Comparison of ENCODE assay signal across 14 cellular contexts in the genomic region with DNA sequence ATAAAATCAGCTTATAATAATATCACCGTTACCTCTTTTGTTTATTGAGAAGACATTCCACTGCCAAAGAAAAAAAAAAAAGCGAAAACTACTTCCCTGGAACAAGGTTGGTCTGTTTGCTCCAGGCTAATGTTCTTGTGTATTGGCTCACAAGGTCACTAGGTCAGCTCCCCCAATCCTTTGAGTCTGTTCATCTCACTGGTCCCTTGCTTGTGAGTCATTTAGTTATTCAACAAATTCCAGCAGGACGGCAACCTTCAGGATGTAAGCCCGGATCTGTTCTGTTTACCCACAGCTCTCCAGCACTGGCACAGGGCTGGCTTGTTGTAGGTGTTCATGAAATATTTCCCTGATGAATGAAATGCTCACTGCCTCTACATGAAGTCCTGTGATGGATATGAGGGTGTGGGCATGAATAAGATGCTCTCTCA. TPM values are rescaled to one million over a fixed set of nuclear protein-coding genes. Genes with fewer than 3 reads are reported as not detected.
DNase-seq lines count a peak whose midpoint lies in the region; ATAC-seq, FAIRE-seq and TF ChIP-seq lines count a peak whose summit lies in the region.
"Had no signal": no experiment of that assay in that cellular context is flagged by ENCODE, and none has a peak within 500 bp of the region (broad histone marks: within the 10 kb centered on the region; RNA-seq: fewer than 3 reads in every experiment).

No MANE protein-coding gene starts in this region.

- no peaks in the 10 kb centered on the region for H4K20me1 ChIP-seq in mammary epithelial cell (ENCODE audit: insufficient read depth, low read length)
- no peaks in the 10 kb centered on the region for H4K20me1 ChIP-seq in HepG2 (ENCODE audit: insufficient read depth, low read length)

- CTCF ChIA-PET in mammary epithelial cell (lab: Charles Lee; ENCODE audit: low non-redundant PET) = no interaction called here
- CTCF ChIA-PET in HepG2 (lab: Yijun Ruan, JAX; ENCODE audit: low intra/inter-chr PET ratio, low total read pairs) = no interaction called here
- CTCF ChIA-PET in activated CD8-positive, alpha-beta memory T cell treated with anti-CD3 and anti-CD28 coated beads, Interleukin-2, amount 10 ng/mL, durations not matched to agents 7 days and 5 days (lab: Charles Lee) = no interaction called here

- H3K4me1 ChIP-seq in mammary epithelial cell (ENCODE audit: insufficient read depth, low read length) (peaks cover 33% of the 10 kb centered on the region), HepG2 (ENCODE audit: insufficient read depth, low read length) (peaks cover 73% of the 10 kb centered on the region)

- H3K4me2 ChIP-seq in mammary epithelial cell (ENCODE audit: insufficient read depth, low read depth, low read length) = peak overlapping the region; percentile 47
- H3K4me2 ChIP-seq in HepG2 (ENCODE audit: low read depth, low read length) = peak overlapping the region; percentile 47; the same call in 1 of the 2 replicates

- BruUV-seq in mammary epithelial cell (replicated peaks; lab: Mats Ljungman, UMichigan) (no TSS peak), HepG2 (replicated peaks; lab: Mats Ljungman, UMichigan) (no TSS peak)

- in situ Hi-C loops in mammary epithelial cell (cut with MboI; ENCODE audit: low sequenced_read_pairs in 2 of 2) = no loop called here
- in situ Hi-C loops in HepG2 (cut with HindIII; ENCODE audit: extremely low pct_ligation_motif_present, low pct_unique_long_range_greater_than_20kb) = no loop called here

- intact Hi-C loops in mammary epithelial cell (cut with micrococcal nuclease) = no loop called here
- intact Hi-C loops in HepG2 (cut with micrococcal nuclease; ENCODE audit: unreplicated experiment) = loop anchor here (1.0 kb wide), 1 partner anchor 20 kb away; no protein-coding TSS in a partner anchor

- H3K27ac Mint-ChIP-seq in stimulated activated effector memory CD8-positive, alpha-beta T cell treated with anti-CD3 and anti-CD28 coated beads, Interleukin-12 subunit alpha, Interleukin-12 subunit beta, amount 100 ng/mL, for 72 hours = no peak overlapping the region
- no peak overlapping the region for H3K27ac Mint-ChIP-seq in activated CD8-positive, alpha-beta memory T cell treated with anti-CD3 and anti-CD28 coated beads, Interleukin-2, amount 10 ng/mL, durations not matched to agents 7 days and 5 days
- H3K27ac Mint-ChIP-seq: activated naive CD8-positive, alpha-beta T cell treated with anti-CD3 and anti-CD28 coated beads, Interleukin-2, amount 50 U/mL, for 24 hours had no signal

- 8% methylated on average over 4 of the region's 4 CpGs for WGBS in mammary epithelial cell (ENCODE audit: low coverage, missing lambda C conversion rate)
- WGBS in HepG2 (ENCODE audit: low lambda C conversion rate) = 0% methylated on average over 4 of the region's 4 CpGs

- ATAC-seq in HepG2 = peak; percentile 95
- ATAC-seq in GM19452 (IDR thresholded peaks at IDR 0.05; ENCODE audit: unreplicated experiment) = no peak
- ATAC-seq in stimulated activated effector memory CD8-positive, alpha-beta T cell treated with anti-CD3 and anti-CD28 coated beads, Interleukin-12 subunit alpha, Interleukin-12 subunit beta, amount 100 ng/mL, for 72 hours = no peak
- no peak for ATAC-seq in activated CD8-positive, alpha-beta memory T cell treated with anti-CD3 and anti-CD28 coated beads, Interleukin-2, amount 10 ng/mL, durations not matched to agents 7 days and 5 days
- ATAC-seq: activated naive CD8-positive, alpha-beta T cell treated with anti-CD3 and anti-CD28 coated beads, Interleukin-2, amount 50 U/mL, for 24 hours had no signal

- no peaks in the 10 kb centered on the region for H3K36me3 Mint-ChIP-seq in stimulated activated effector memory CD8-positive, alpha-beta T cell treated with anti-CD3 and anti-CD28 coated beads, Interleukin-12 subunit alpha, Interleukin-12 subunit beta, amount 100 ng/mL, for 72 hours
- H3K36me3 Mint-ChIP-seq in activated CD8-positive, alpha-beta memory T cell treated with anti-CD3 and anti-CD28 coated beads, Interleukin-2, amount 10 ng/mL, durations not matched to agents 7 days and 5 days = no peaks in the 10 kb centered on the region

- peaks cover 73% of the 10 kb centered on the region for H3K27me3 Mint-ChIP-seq in activated CD8-positive, alpha-beta memory T cell treated with anti-CD3 and anti-CD28 coated beads, Interleukin-2, amount 10 ng/mL, durations not matched to agents 7 days and 5 days

- POLR2A ChIA-PET in HepG2 (lab: Yijun Ruan, JAX) = interaction anchor here (0.8 to 0.9 kb wide), 4 partner anchors 10 to 170 kb away, joined by 3 to 5 read pairs (median 3); partner anchors contain the start of gene SNHG17

- H3K4me3 Mint-ChIP-seq in stimulated activated effector memory CD8-positive, alpha-beta T cell treated with anti-CD3 and anti-CD28 coated beads, Interleukin-12 subunit alpha, Interleukin-12 subunit beta, amount 100 ng/mL, for 72 hours = no peak overlapping the region
- no peak overlapping the region for H3K4me3 Mint-ChIP-seq in activated CD8-positive, alpha-beta memory T cell treated with anti-CD3 and anti-CD28 coated beads, Interleukin-2, amount 10 ng/mL, durations not matched to agents 7 days and 5 days
- H3K4me3 Mint-ChIP-seq: activated naive CD8-positive, alpha-beta T cell treated with anti-CD3 and anti-CD28 coated beads, Interleukin-2, amount 50 U/mL, for 24 hours had no signal

- dilution Hi-C loops in mammary epithelial cell (cut with HindIII; ENCODE audit: low sequenced_read_pairs) = no loop called here

- H3K9ac ChIP-seq in mammary epithelial cell (ENCODE audit: insufficient read depth, low read length) = no peak overlapping the region
- no peak overlapping the region for H3K9ac ChIP-seq in HepG2 (ENCODE audit: insufficient read depth, low read depth, low read length)

- peaks cover 7% of the 10 kb centered on the region for H3K4me1 Mint-ChIP-seq in stimulated activated effector memory CD8-positive, alpha-beta T cell treated with anti-CD3 and anti-CD28 coated beads, Interleukin-12 subunit alpha, Interleukin-12 subunit beta, amount 100 ng/mL, for 72 hours
- H3K4me1 Mint-ChIP-seq in activated CD8-positive, alpha-beta memory T cell treated with anti-CD3 and anti-CD28 coated beads, Interleukin-2, amount 10 ng/mL, durations not matched to agents 7 days and 5 days = peaks cover 8% of the 10 kb centered on the region

- H3K27ac ChIP-seq in C4-2B = peak overlapping the region; percentile 94; the same call in 1 of the 2 replicates
- no peak overlapping the region for H3K27ac ChIP-seq in mammary epithelial cell (ENCODE audit: insufficient read depth, low read depth, low read length)
- peak overlapping the region; percentile 13 for H3K27ac ChIP-seq in HepG2 (ENCODE audit: extremely low read length, insufficient read depth, low read length)
- H3K27ac ChIP-seq: transverse colon had no signal

- H3K4me3 ChIP-seq in LNCaP clone FGC (ENCODE audit: low read depth, low read length) = no peak overlapping the region
- no peak overlapping the region for H3K4me3 ChIP-seq in mammary epithelial cell (replicated peaks in 1 of 3; ENCODE audit: insufficient read depth in 1 of 3, low read depth in 2 of 3, low read length in 3 of 3)
- H3K4me3 ChIP-seq in HepG2 (replicated peaks in 1 of 3; ENCODE audit: insufficient read depth in 1 of 3, low read depth in 2 of 3, low read length in 3 of 3) = no peak overlapping the region; a peak in 1 of 6 replicates
- H3K4me3 ChIP-seq: transverse colon had no signal

- no peaks in the 10 kb centered on the region for H3K36me3 ChIP-seq in mammary epithelial cell (ENCODE audit: insufficient read depth, low read length)
- H3K36me3 ChIP-seq in HepG2 (replicated peaks in 1 of 2; ENCODE audit: control insufficient read depth in 1 of 2, insufficient read depth in 2 of 2, low read length in 2 of 2) = no peaks in the 10 kb centered on the region
- H3K36me3 ChIP-seq: transverse colon had no signal

- H3K27me3 ChIP-seq in mammary epithelial cell (ENCODE audit: insufficient read depth, low read length) = no peaks in the 10 kb centered on the region
- H3K27me3 ChIP-seq in HepG2 (ENCODE audit: control insufficient read depth in 1 of 2, insufficient read depth in 2 of 2, low read length in 2 of 2) = peaks cover 4 to 51% of the 10 kb centered on the region in 2 experiments; a peak in 4 of 5 replicates

- no peak for TF ChIP-seq RAD21 in HepG2 (CRISPR knock-in tag; IDR thresholded peaks at IDR 0.05)

- H3K9me3 Mint-ChIP-seq in stimulated activated effector memory CD8-positive, alpha-beta T cell treated with anti-CD3 and anti-CD28 coated beads, Interleukin-12 subunit alpha, Interleukin-12 subunit beta, amount 100 ng/mL, for 72 hours = no peaks in the 10 kb centered on the region
- H3K9me3 Mint-ChIP-seq in activated CD8-positive, alpha-beta memory T cell treated with anti-CD3 and anti-CD28 coated beads, Interleukin-2, amount 10 ng/mL, durations not matched to agents 7 days and 5 days (ENCODE audit: low read depth) = no peaks in the 10 kb centered on the region
- H3K9me3 Mint-ChIP-seq: activated naive CD8-positive, alpha-beta T cell treated with anti-CD3 and anti-CD28 coated beads, Interleukin-2, amount 50 U/mL, for 24 hours had no signal

- no peaks in the 10 kb centered on the region for H3K79me2 ChIP-seq in mammary epithelial cell (ENCODE audit: insufficient read depth, low read length)
- no peaks in the 10 kb centered on the region for H3K79me2 ChIP-seq in HepG2 (ENCODE audit: insufficient read depth, low read length)

- H2AFZ ChIP-seq in mammary epithelial cell (ENCODE audit: low read depth, low read length) = no peak overlapping the region
- H2AFZ ChIP-seq in HepG2 (ENCODE audit: low read length) = no peak overlapping the region

- no peak for TF ChIP-seq CTCF in C4-2B (conservative IDR thresholded peaks at IDR 0.05)
- TF ChIP-seq CTCF in LNCaP clone FGC (IDR thresholded peaks at IDR 0.05; ENCODE audit: control insufficient read depth, extremely low read depth, insufficient read depth) = no peak
- TF ChIP-seq CTCF in mammary epithelial cell (conservative IDR thresholded peaks at IDR 0.05 in 1 of 2, IDR thresholded peaks at IDR 0.05 in 1 of 2; ENCODE audit: extremely low read depth in 1 of 2, insufficient read depth in 1 of 2, low read depth in 1 of 2, low read length in 2 of 2) = no peak
- TF ChIP-seq CTCF in HepG2 (CRISPR knock-in tag; IDR thresholded peaks at IDR 0.05) = peak; percentile 27

- DNase-seq in LNCaP clone FGC (ENCODE audit: low read depth) (peak; percentile 100), mammary epithelial cell (peak; percentile 93), HepG2 (ENCODE audit: low spot score) (peak; percentile 100)
- DNase-seq in activated CD4-positive, alpha-beta T cell treated with anti-CD3 and anti-CD28 coated beads for 1 hour = no peak
- no peak for DNase-seq in stimulated activated effector memory CD8-positive, alpha-beta T cell treated with anti-CD3 and anti-CD28 coated beads, Interleukin-12 subunit alpha, Interleukin-12 subunit beta, amount 100 ng/mL, for 72 hours (ENCODE audit: low spot score in 2 of 2)
- no peak for DNase-seq in activated CD8-positive, alpha-beta memory T cell treated with anti-CD3 and anti-CD28 coated beads, Interleukin-2, amount 10 ng/mL, durations not matched to agents 7 days and 5 days
- DNase-seq: activated naive CD8-positive, alpha-beta T cell treated with anti-CD3 and anti-CD28 coated beads, Interleukin-2, amount 50 U/mL, for 24 hours; effector CD4-positive, alpha-beta T cell; NCI-H1105; transverse colon had no signal

- no peak for TF ChIP-seq POLR2A in HepG2 (IDR thresholded peaks at IDR 0.05; ENCODE audit: insufficient read depth in 1 of 2, low read depth in 2 of 2, low read length in 2 of 2)

- FAIRE-seq in HepG2 (lab: Jason Lieb, UNC) = peak; percentile 96

- H3K9me3 ChIP-seq in mammary epithelial cell (replicated peaks; ENCODE audit: insufficient read depth, low read length) (no peaks in the 10 kb centered on the region), HepG2 (ENCODE audit: low read length) (no peaks in the 10 kb centered on the region)
- H3K9me3 ChIP-seq: transverse colon had no signal

- TF ChIP-seq EP300 in HepG2 (IDR thresholded peaks at IDR 0.05; ENCODE audit: low read depth in 2 of 2, low read length in 2 of 2) = peak; percentile 59 to 95; a peak in 2 of 4 replicates
- TF ChIP-seq EP300 in HepG2 (CRISPR knock-in tag; IDR thresholded peaks at IDR 0.05; ENCODE audit: borderline replicate concordance) = peak; percentile 98

RNA-seq across cellular contexts. Expression of gene ARHGAP40, which starts 3.3 kb away (rescaled TPM):
- 1 to 10 TPM; 1.7 to 1.8 TPM for total RNA-seq in mammary epithelial cell
- 2.9 TPM for polyA plus RNA-seq in mammary epithelial cell
- polyA minus RNA-seq in mammary epithelial cell = not detected
- total RNA-seq in HepG2 (2016; rRNA removed; fragmentation: Illumina TruSeq; extraction: Trizol) = 0.44 and 0.75 TPM in 2 replicates
- total RNA-seq in HepG2 (2016; cell fraction: cytosol; rRNA removed; fragmentation: Illumina TruSeq; extraction: Trizol; ENCODE audit: low read depth) = 0.09 and 0.30 TPM in 2 replicates
- 0.34 and 0.84 TPM in 2 replicates for total RNA-seq in HepG2 (2016; cell fraction: insoluble cytoplasmic fraction; rRNA removed; fragmentation: Illumina TruSeq; extraction: Trizol)
- 0.10 and 0.43 TPM in 2 replicates for total RNA-seq in HepG2 (2016; cell fraction: membrane; rRNA removed; fragmentation: Illumina TruSeq; extraction: Trizol)
- 0.31 and 0.90 TPM in 2 replicates for total RNA-seq in HepG2 (2016; cell fraction: nucleus; rRNA removed; fragmentation: Illumina TruSeq; extraction: Trizol)
- polyA plus RNA-seq in HepG2 (2011; rRNA removed) = 2.1 and 2.7 TPM in 2 replicates
- 0.72 and 0.86 TPM in 2 replicates for polyA plus RNA-seq in HepG2 (2011; cell fraction: cytosol; rRNA removed)
- polyA plus RNA-seq in HepG2 (2011; cell fraction: nucleus; rRNA removed) = 15.4 and 16.6 TPM in 2 replicates
- 0.47 and 0.86 TPM in 2 replicates for polyA plus RNA-seq in HepG2 (2012)
- 0.06 and 0.20 TPM in 2 replicates for polyA plus RNA-seq in HepG2 (2016; cell fraction: cytosol; fragmentation: Illumina TruSeq; extraction: Trizol; ENCODE audit: low read depth)
- 0.21 and 0.39 TPM in 2 replicates for polyA plus RNA-seq in HepG2 (2016; cell fraction: insoluble cytoplasmic fraction; fragmentation: Illumina TruSeq; extraction: Trizol; ENCODE audit: low read depth)
- polyA plus RNA-seq in HepG2 (2016; cell fraction: membrane; fragmentation: Illumina TruSeq; extraction: Trizol; ENCODE audit: low read depth) = 0.19 and 0.26 TPM in 2 replicates
- 1.5 and 2.2 TPM in 2 replicates for polyA plus RNA-seq in HepG2 (2016; cell fraction: nucleus; fragmentation: Illumina TruSeq; extraction: Trizol; ENCODE audit: insufficient read depth, low read depth)
- polyA minus RNA-seq in HepG2 (2011; rRNA and poly(A)+ RNA removed; ENCODE audit: low replicate concordance) = 1.7 TPM in 1 of 2 replicates, not detected in the other
- polyA minus RNA-seq in HepG2 (2011; cell fraction: cytosol; rRNA and poly(A)+ RNA removed) = 0.20 TPM in 1 of 2 replicates, not detected in the other
- 2.7 and 2.9 TPM in 2 replicates for polyA minus RNA-seq in HepG2 (2011; cell fraction: nucleus; rRNA and poly(A)+ RNA removed)
- total RNA-seq in activated CD8-positive, alpha-beta memory T cell treated with anti-CD3 and anti-CD28 coated beads, Interleukin-2, amount 10 ng/mL, durations not matched to agents 7 days and 5 days = not detected
- total RNA-seq: myocyte; T-helper 2 cell treated with Interferon-gamma antibody and Interleukin-4, amounts not matched to agents 100 ng/mL and 5 ng/mL, for 36 hours; transverse colon had no signal

RNA-seq across cellular contexts. Expression of gene ADIG, which starts 23.9 kb away (rescaled TPM):
- total RNA-seq in mammary epithelial cell = not detected
- not detected for polyA plus RNA-seq in mammary epithelial cell
- not detected for polyA minus RNA-seq in mammary epithelial cell
- 0.15 and 0.28 TPM in 2 replicates for total RNA-seq in HepG2 (2016; rRNA removed; fragmentation: Illumina TruSeq; extraction: Trizol)
- not detected in 2 replicates for total RNA-seq in HepG2 (2016; cell fraction: cytosol; rRNA removed; fragmentation: Illumina TruSeq; extraction: Trizol; ENCODE audit: low read depth)
- total RNA-seq in HepG2 (2016; cell fraction: insoluble cytoplasmic fraction; rRNA removed; fragmentation: Illumina TruSeq; extraction: Trizol) = not detected in 2 replicates
- not detected in 2 replicates for total RNA-seq in HepG2 (2016; cell fraction: membrane; rRNA removed; fragmentation: Illumina TruSeq; extraction: Trizol)
- not detected in 2 replicates for total RNA-seq in HepG2 (2016; cell fraction: nucleus; rRNA removed; fragmentation: Illumina TruSeq; extraction: Trizol)
- polyA plus RNA-seq in HepG2 (2011; rRNA removed) = 0.10 TPM in 1 of 2 replicates, not detected in the other
- polyA plus RNA-seq in HepG2 (2011; cell fraction: cytosol; rRNA removed) = not detected in 2 replicates
- not detected in 2 replicates for polyA plus RNA-seq in HepG2 (2011; cell fraction: nucleus; rRNA removed)
- polyA plus RNA-seq in HepG2 (2012) = not detected in 2 replicates
- not detected in 2 replicates for polyA plus RNA-seq in HepG2 (2016; cell fraction: cytosol; fragmentation: Illumina TruSeq; extraction: Trizol; ENCODE audit: low read depth)
- polyA plus RNA-seq in HepG2 (2016; cell fraction: insoluble cytoplasmic fraction; fragmentation: Illumina TruSeq; extraction: Trizol; ENCODE audit: low read depth) = not detected in 2 replicates
- polyA plus RNA-seq in HepG2 (2016; cell fraction: membrane; fragmentation: Illumina TruSeq; extraction: Trizol; ENCODE audit: low read depth) = not detected in 2 replicates
- polyA plus RNA-seq in HepG2 (2016; cell fraction: nucleus; fragmentation: Illumina TruSeq; extraction: Trizol; ENCODE audit: insufficient read depth, low read depth) = not detected in 2 replicates
- polyA minus RNA-seq in HepG2 (2011; rRNA and poly(A)+ RNA removed; ENCODE audit: low replicate concordance) = not detected in 2 replicates
- polyA minus RNA-seq in HepG2 (2011; cell fraction: cytosol; rRNA and poly(A)+ RNA removed) = not detected in 2 replicates
- not detected in 2 replicates for polyA minus RNA-seq in HepG2 (2011; cell fraction: nucleus; rRNA and poly(A)+ RNA removed)
- not detected for total RNA-seq in activated CD8-positive, alpha-beta memory T cell treated with anti-CD3 and anti-CD28 coated beads, Interleukin-2, amount 10 ng/mL, durations not matched to agents 7 days and 5 days
- total RNA-seq: myocyte; T-helper 2 cell treated with Interferon-gamma antibody and Interleukin-4, amounts not matched to agents 100 ng/mL and 5 ng/mL, for 36 hours; transverse colon had no signal

Comparison
In these comparisons a context has a peak if more than half of its experiments do, and no peak if none do; other contexts are left out.
1. DNase-seq: peak in LNCaP clone FGC (single experiment), mammary epithelial cell (single experiment) and HepG2 (single experiment); none in activated CD4-positive, alpha-beta T cell treated with anti-CD3 and anti-CD28 coated beads for 1 hour (single experiment), stimulated activated effector memory CD8-positive, alpha-beta T cell treated with anti-CD3 and anti-CD28 coated beads, Interleukin-12 subunit alpha, Interleukin-12 subunit beta, amount 100 ng/mL, for 72 hours (0 of 2) and activated CD8-positive, alpha-beta memory T cell treated with anti-CD3 and anti-CD28 coated beads, Interleukin-2, amount 10 ng/mL, durations not matched to agents 7 days and 5 days (single experiment).